ENCODE assay signal across 1 cellular context in the genomic region with DNA sequence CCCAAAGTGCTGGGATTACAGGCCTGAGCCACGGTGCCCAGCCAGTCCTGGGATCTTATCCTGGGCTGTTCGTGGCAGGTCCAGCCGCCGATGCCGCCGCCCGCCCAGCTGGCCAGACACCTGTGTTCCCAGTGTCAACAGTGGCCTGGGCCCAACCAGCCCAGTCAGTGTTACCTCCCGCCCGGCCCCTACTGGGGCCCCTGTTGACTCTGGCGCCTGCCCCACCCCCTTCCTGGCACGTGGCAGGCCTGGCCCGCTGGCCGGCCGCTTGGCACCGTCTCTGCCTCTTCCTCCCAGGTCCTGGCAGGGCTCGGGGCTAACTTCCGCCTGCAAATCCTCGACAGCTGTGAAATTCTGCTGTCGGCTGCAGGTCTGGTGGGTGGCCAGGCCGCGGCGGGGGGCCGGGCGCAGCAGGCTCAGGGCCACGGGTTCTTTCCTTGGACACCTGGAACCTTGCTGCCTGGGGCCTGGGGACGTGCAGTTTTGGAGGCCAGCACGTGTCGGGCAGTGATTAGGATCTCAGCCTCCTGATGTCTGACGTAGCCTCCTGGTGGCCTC.
TF ChIP-seq lines count a peak whose summit lies in the region.

No MANE protein-coding gene starts in this region.

TF ChIP-seq in HepG2, 621 proteins besides CTCF, POLR2A, EP300 and RAD21 (continued from another document and continues in another):
- TF ChIP-seq, protein P1, sequence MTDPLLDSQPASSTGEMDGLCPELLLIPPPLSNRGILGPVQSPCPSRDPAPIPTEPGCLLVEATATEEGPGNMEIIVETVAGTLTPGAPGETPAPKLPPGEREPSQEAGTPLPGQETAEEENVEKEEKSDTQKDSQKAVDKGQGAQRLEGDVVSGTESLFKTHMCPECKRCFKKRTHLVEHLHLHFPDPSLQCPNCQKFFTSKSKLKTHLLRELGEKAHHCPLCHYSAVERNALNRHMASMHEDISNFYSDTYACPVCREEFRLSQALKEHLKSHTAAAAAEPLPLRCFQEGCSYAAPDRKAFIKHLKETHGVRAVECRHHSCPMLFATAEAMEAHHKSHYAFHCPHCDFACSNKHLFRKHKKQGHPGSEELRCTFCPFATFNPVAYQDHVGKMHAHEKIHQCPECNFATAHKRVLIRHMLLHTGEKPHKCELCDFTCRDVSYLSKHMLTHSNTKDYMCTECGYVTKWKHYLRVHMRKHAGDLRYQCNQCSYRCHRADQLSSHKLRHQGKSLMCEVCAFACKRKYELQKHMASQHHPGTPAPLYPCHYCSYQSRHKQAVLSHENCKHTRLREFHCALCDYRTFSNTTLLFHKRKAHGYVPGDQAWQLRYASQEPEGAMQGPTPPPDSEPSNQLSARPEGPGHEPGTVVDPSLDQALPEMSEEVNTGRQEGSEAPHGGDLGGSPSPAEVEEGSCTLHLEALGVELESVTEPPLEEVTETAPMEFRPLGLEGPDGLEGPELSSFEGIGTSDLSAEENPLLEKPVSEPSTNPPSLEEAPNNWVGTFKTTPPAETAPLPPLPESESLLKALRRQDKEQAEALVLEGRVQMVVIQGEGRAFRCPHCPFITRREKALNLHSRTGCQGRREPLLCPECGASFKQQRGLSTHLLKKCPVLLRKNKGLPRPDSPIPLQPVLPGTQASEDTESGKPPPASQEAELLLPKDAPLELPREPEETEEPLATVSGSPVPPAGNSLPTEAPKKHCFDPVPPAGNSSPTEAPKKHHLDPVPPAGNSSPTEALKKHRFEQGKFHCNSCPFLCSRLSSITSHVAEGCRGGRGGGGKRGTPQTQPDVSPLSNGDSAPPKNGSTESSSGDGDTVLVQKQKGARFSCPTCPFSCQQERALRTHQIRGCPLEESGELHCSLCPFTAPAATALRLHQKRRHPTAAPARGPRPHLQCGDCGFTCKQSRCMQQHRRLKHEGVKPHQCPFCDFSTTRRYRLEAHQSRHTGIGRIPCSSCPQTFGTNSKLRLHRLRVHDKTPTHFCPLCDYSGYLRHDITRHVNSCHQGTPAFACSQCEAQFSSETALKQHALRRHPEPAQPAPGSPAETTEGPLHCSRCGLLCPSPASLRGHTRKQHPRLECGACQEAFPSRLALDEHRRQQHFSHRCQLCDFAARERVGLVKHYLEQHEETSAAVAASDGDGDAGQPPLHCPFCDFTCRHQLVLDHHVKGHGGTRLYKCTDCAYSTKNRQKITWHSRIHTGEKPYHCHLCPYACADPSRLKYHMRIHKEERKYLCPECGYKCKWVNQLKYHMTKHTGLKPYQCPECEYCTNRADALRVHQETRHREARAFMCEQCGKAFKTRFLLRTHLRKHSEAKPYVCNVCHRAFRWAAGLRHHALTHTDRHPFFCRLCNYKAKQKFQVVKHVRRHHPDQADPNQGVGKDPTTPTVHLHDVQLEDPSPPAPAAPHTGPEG (CRISPR knock-in tag; IDR thresholded peaks at IDR 0.05), result peak; percentile 77
- TF ChIP-seq MAFK (conservative IDR thresholded peaks at IDR 0.05 in 1 of 2, IDR thresholded peaks at IDR 0.05 in 1 of 2; ENCODE audit: low read length in 2 of 2) (no peak), FOXP4 (CRISPR knock-in tag; IDR thresholded peaks at IDR 0.05) (peak; percentile 94), MLXIP (CRISPR knock-in tag; IDR thresholded peaks at IDR 0.05; ENCODE audit: borderline replicate concordance) (peak; percentile 84; the same call in 1 of the 2 replicates), SMAD3 (CRISPR knock-in tag; IDR thresholded peaks at IDR 0.05) (peak; percentile 88), RBM39 (IDR thresholded peaks at IDR 0.05; ENCODE audit: low read depth, low read length, poor library complexity, severe bottlenecking) (peak; percentile 90), SETDB1 (CRISPR knock-in tag; IDR thresholded peaks at IDR 0.05; ENCODE audit: borderline replicate concordance) (no peak), RCOR2 (CRISPR knock-in tag; IDR thresholded peaks at IDR 0.05) (peak; percentile 88), ZNF432 (CRISPR knock-in tag; IDR thresholded peaks at IDR 0.05; ENCODE audit: borderline replicate concordance) (no peak), RFX5 (IDR thresholded peaks at IDR 0.05; ENCODE audit: low read depth, low read length) (no peak), MBNL3 (CRISPR knock-in tag; conservative IDR thresholded peaks at IDR 0.05) (no peak), ZNF883 (CRISPR knock-in tag; IDR thresholded peaks at IDR 0.05; ENCODE audit: not compliant biosample characterization) (no peak), ZNF34 (CRISPR knock-in tag; IDR thresholded peaks at IDR 0.05; ENCODE audit: borderline replicate concordance) (0 out of 2 replicates have a peak, but pooled peaks have one; percentile 80), IKZF4 (CRISPR knock-in tag; IDR thresholded peaks at IDR 0.05; ENCODE audit: borderline replicate concordance, low read depth, not compliant biosample characterization) (peak; percentile 44), KDM6A (CRISPR knock-in tag; IDR thresholded peaks at IDR 0.05; ENCODE audit: low read depth) (peak; percentile 80), ZMAT3 (CRISPR knock-in tag; conservative IDR thresholded peaks at IDR 0.05) (peak; percentile 98), RARG (CRISPR knock-in tag; IDR thresholded peaks at IDR 0.05; ENCODE audit: low read depth) (peak; percentile 51; the same call in 1 of the 2 replicates), KLF6 (CRISPR knock-in tag; IDR thresholded peaks at IDR 0.05) (peak; percentile 97), ARNT (IDR thresholded peaks at IDR 0.05) (no peak), ATRX (CRISPR knock-in tag; IDR thresholded peaks at IDR 0.05; ENCODE audit: borderline replicate concordance) (no peak), KDM2A (CRISPR knock-in tag; IDR thresholded peaks at IDR 0.05; ENCODE audit: borderline replicate concordance, low read depth) (peak; percentile 87), KLF9 (CRISPR knock-in tag; IDR thresholded peaks at IDR 0.05; ENCODE audit: low read depth) (peak; percentile 95), JDP2 (CRISPR knock-in tag; IDR thresholded peaks at IDR 0.05; ENCODE audit: borderline replicate concordance) (no peak)
- TF ChIP-seq, protein P2, sequence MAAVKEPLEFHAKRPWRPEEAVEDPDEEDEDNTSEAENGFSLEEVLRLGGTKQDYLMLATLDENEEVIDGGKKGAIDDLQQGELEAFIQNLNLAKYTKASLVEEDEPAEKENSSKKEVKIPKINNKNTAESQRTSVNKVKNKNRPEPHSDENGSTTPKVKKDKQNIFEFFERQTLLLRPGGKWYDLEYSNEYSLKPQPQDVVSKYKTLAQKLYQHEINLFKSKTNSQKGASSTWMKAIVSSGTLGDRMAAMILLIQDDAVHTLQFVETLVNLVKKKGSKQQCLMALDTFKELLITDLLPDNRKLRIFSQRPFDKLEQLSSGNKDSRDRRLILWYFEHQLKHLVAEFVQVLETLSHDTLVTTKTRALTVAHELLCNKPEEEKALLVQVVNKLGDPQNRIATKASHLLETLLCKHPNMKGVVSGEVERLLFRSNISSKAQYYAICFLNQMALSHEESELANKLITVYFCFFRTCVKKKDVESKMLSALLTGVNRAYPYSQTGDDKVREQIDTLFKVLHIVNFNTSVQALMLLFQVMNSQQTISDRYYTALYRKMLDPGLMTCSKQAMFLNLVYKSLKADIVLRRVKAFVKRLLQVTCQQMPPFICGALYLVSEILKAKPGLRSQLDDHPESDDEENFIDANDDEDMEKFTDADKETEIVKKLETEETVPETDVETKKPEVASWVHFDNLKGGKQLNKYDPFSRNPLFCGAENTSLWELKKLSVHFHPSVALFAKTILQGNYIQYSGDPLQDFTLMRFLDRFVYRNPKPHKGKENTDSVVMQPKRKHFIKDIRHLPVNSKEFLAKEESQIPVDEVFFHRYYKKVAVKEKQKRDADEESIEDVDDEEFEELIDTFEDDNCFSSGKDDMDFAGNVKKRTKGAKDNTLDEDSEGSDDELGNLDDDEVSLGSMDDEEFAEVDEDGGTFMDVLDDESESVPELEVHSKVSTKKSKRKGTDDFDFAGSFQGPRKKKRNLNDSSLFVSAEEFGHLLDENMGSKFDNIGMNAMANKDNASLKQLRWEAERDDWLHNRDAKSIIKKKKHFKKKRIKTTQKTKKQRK (IDR thresholded peaks at IDR 0.05; ENCODE audit: low read length), result no peak
- TF ChIP-seq, protein P3, sequence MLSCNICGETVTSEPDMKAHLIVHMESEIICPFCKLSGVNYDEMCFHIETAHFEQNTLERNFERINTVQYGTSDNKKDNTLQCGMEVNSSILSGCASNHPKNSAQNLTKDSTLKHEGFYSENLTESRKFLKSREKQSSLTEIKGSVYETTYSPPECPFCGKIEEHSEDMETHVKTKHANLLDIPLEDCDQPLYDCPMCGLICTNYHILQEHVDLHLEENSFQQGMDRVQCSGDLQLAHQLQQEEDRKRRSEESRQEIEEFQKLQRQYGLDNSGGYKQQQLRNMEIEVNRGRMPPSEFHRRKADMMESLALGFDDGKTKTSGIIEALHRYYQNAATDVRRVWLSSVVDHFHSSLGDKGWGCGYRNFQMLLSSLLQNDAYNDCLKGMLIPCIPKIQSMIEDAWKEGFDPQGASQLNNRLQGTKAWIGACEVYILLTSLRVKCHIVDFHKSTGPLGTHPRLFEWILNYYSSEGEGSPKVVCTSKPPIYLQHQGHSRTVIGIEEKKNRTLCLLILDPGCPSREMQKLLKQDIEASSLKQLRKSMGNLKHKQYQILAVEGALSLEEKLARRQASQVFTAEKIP (CRISPR knock-in tag; IDR thresholded peaks at IDR 0.05; ENCODE audit: borderline replicate concordance), result no peak
- TF ChIP-seq, protein P4, sequence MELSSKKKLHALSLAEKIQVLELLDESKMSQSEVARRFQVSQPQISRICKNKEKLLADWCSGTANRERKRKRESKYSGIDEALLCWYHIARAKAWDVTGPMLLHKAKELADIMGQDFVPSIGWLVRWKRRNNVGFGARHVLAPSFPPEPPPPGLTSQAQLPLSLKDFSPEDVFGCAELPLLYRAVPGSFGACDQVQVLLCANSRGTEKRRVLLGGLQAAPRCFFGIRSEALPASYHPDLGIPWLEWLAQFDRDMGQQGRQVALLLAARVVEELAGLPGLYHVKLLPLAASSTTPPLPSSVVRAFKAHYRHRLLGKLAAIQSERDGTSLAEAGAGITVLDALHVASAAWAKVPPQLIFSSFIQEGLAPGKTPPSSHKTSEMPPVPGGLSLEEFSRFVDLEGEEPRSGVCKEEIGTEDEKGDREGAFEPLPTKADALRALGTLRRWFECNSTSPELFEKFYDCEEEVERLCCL (CRISPR knock-in tag; IDR thresholded peaks at IDR 0.05; ENCODE audit: borderline replicate concordance), result no peak
- TF ChIP-seq, protein P5, sequence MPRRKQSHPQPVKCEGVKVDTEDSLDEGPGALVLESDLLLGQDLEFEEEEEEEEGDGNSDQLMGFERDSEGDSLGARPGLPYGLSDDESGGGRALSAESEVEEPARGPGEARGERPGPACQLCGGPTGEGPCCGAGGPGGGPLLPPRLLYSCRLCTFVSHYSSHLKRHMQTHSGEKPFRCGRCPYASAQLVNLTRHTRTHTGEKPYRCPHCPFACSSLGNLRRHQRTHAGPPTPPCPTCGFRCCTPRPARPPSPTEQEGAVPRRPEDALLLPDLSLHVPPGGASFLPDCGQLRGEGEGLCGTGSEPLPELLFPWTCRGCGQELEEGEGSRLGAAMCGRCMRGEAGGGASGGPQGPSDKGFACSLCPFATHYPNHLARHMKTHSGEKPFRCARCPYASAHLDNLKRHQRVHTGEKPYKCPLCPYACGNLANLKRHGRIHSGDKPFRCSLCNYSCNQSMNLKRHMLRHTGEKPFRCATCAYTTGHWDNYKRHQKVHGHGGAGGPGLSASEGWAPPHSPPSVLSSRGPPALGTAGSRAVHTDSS (CRISPR knock-in tag; conservative IDR thresholded peaks at IDR 0.05), result no peak
- TF ChIP-seq, protein P6, sequence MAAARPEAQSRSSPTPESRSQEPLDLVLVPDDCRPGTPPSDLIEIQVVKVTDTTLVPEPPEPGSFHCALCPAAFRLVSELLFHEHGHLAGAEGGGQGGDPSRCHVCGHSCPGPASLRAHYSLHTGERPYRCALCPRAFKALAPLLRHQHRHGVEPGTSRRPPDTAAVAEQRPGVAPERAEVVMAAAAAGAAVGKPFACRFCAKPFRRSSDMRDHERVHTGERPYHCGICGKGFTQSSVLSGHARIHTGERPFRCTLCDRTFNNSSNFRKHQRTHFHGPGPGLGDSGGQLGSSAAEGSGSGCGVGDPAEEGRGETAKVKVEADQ (CRISPR knock-in tag; IDR thresholded peaks at IDR 0.05; ENCODE audit: borderline replicate concordance), result no peak
